ENCODE assay signal across 1 cellular context in genomic region chr4:94207469-94208224, GRCh38.
TF ChIP-seq lines count a peak whose summit lies in the region.

SMARCAD1 (plus strand) TSS chr4:94207865; CDS start chr4:94208395, 530 bp downstream.

TF ChIP-seq in K562, 482 proteins besides CTCF, POLR2A, EP300 and RAD21 (continued from another document and continues in another):
- no peak for TF ChIP-seq TSHZ1 (CRISPR knock-in tag; IDR thresholded peaks at IDR 0.05)
- no peak for TF ChIP-seq ZNF277 (CRISPR knock-in tag; IDR thresholded peaks at IDR 0.05; ENCODE audit: borderline replicate concordance)
- no peak for TF ChIP-seq RBBP5 (IDR thresholded peaks at IDR 0.05; ENCODE audit: borderline replicate concordance, insufficient read depth, low read length, poor library complexity, severe bottlenecking)
- peak; percentile 55 to 66 for TF ChIP-seq NRF1 (conservative IDR thresholded peaks at IDR 0.05 in 1 of 2, IDR thresholded peaks at IDR 0.05 in 1 of 2)
- TF ChIP-seq ILK (tag; IDR thresholded peaks at IDR 0.05; ENCODE audit: borderline replicate concordance, low read depth) = no peak
- TF ChIP-seq RERE (CRISPR knock-in tag; IDR thresholded peaks at IDR 0.05; ENCODE audit: borderline replicate concordance) = no peak
- no peak for TF ChIP-seq HMG20B (CRISPR knock-in tag; IDR thresholded peaks at IDR 0.05)
- TF ChIP-seq ZNF324 (CRISPR knock-in tag; IDR thresholded peaks at IDR 0.05) = no peak
- no peak for TF ChIP-seq ZMIZ1 (IDR thresholded peaks at IDR 0.05; ENCODE audit: low read depth in 2 of 2, low read length in 2 of 2)
- no peak for TF ChIP-seq HDAC3 (IDR thresholded peaks at IDR 0.05; ENCODE audit: borderline replicate concordance, partially characterized antibody)
- TF ChIP-seq MBD2 (IDR thresholded peaks at IDR 0.05; ENCODE audit: borderline replicate concordance, low read depth) = peak; percentile 69; the same call in 1 of the 2 replicates
- peak; percentile 45; the same call in 1 of the 2 replicates for TF ChIP-seq NCOA1 (IDR thresholded peaks at IDR 0.05; ENCODE audit: low read depth)
- no peak for TF ChIP-seq ESRRB (CRISPR knock-in tag; IDR thresholded peaks at IDR 0.05; ENCODE audit: borderline replicate concordance)
- no peak for TF ChIP-seq SNRNP70 (optimal IDR thresholded peaks at IDR 0.05; ENCODE audit: low read depth, low read length)
- peak; percentile 81 for TF ChIP-seq TAF7 (tag; IDR thresholded peaks at IDR 0.05)
- TF ChIP-seq CHD1 (IDR thresholded peaks at IDR 0.05; ENCODE audit: low read length) = no peak
- no peak for TF ChIP-seq SRSF3 (IDR thresholded peaks at IDR 0.05; ENCODE audit: insufficient read depth, low read length)
- TF ChIP-seq ZNF217 (CRISPR knock-in tag; IDR thresholded peaks at IDR 0.05) = no peak
- TF ChIP-seq ELF1 (tag; IDR thresholded peaks at IDR 0.05) = peak; percentile 86
- TF ChIP-seq HIVEP1 (CRISPR knock-in tag; IDR thresholded peaks at IDR 0.05) = no peak
- no peak for TF ChIP-seq PHB2 (IDR thresholded peaks at IDR 0.05; ENCODE audit: low read depth)
- peak; percentile 84 for TF ChIP-seq MXI1 (IDR thresholded peaks at IDR 0.05; ENCODE audit: low read depth, low read length)
- no peak for TF ChIP-seq SREBF1 (IDR thresholded peaks at IDR 0.05; ENCODE audit: borderline replicate concordance, low read depth, low read length)
- TF ChIP-seq FOXJ3 (CRISPR knock-in tag; IDR thresholded peaks at IDR 0.05) = no peak
- no peak for TF ChIP-seq ZNF133 (CRISPR knock-in tag; IDR thresholded peaks at IDR 0.05)
- no peak for TF ChIP-seq PHF21A (IDR thresholded peaks at IDR 0.05; ENCODE audit: borderline replicate concordance, low read depth)
- TF ChIP-seq ARID3B (CRISPR knock-in tag; IDR thresholded peaks at IDR 0.05; ENCODE audit: borderline replicate concordance) = no peak
- TF ChIP-seq CXXC5 (CRISPR knock-in tag; IDR thresholded peaks at IDR 0.05) = peak; percentile 87
- no peak for TF ChIP-seq MCM3 (IDR thresholded peaks at IDR 0.05)
- TF ChIP-seq ATF2 (CRISPR knock-in tag; IDR thresholded peaks at IDR 0.05) = no peak
- no peak for TF ChIP-seq ID3 (CRISPR knock-in tag; IDR thresholded peaks at IDR 0.05)
- peak; percentile 49; the same call in 1 of the 2 replicates for TF ChIP-seq ID3 (tag; IDR thresholded peaks at IDR 0.05)
- no peak for TF ChIP-seq ZNF263 (CRISPR knock-in tag; IDR thresholded peaks at IDR 0.05; ENCODE audit: borderline replicate concordance)
- no peak for TF ChIP-seq PURB (CRISPR knock-in tag; IDR thresholded peaks at IDR 0.05; ENCODE audit: low read depth)
- no peak for TF ChIP-seq TEAD1 (CRISPR knock-in tag; IDR thresholded peaks at IDR 0.05)
- no peak for TF ChIP-seq USF1 (CRISPR knock-in tag; IDR thresholded peaks at IDR 0.05)
- peak; percentile 54; the same call in 1 of the 2 replicates for TF ChIP-seq JUNB (CRISPR knock-in tag; conservative IDR thresholded peaks at IDR 0.05)
- TF ChIP-seq KDM2B (CRISPR knock-in tag; IDR thresholded peaks at IDR 0.05) = no peak
- TF ChIP-seq ZNF445 (CRISPR knock-in tag; IDR thresholded peaks at IDR 0.05; ENCODE audit: low read depth) = no peak
- no peak for TF ChIP-seq KAT8 (IDR thresholded peaks at IDR 0.05; ENCODE audit: low read depth)
- TF ChIP-seq ZBTB26 (CRISPR knock-in tag; IDR thresholded peaks at IDR 0.05) = no peak
- TF ChIP-seq KAT7 (CRISPR knock-in tag; IDR thresholded peaks at IDR 0.05; ENCODE audit: borderline replicate concordance) = no peak
- TF ChIP-seq POLR3G (IDR thresholded peaks at IDR 0.05; ENCODE audit: extremely low read depth, insufficient read length, insufficient replicate concordance) = no peak
- TF ChIP-seq CBX5 (IDR thresholded peaks at IDR 0.05; ENCODE audit: borderline replicate concordance, low read depth) = no peak
- no peak for TF ChIP-seq CREB3 (tag; conservative IDR thresholded peaks at IDR 0.05; ENCODE audit: low read depth)
